9 cellular contexts compared by ENCODE assay signal in the genomic region with DNA sequence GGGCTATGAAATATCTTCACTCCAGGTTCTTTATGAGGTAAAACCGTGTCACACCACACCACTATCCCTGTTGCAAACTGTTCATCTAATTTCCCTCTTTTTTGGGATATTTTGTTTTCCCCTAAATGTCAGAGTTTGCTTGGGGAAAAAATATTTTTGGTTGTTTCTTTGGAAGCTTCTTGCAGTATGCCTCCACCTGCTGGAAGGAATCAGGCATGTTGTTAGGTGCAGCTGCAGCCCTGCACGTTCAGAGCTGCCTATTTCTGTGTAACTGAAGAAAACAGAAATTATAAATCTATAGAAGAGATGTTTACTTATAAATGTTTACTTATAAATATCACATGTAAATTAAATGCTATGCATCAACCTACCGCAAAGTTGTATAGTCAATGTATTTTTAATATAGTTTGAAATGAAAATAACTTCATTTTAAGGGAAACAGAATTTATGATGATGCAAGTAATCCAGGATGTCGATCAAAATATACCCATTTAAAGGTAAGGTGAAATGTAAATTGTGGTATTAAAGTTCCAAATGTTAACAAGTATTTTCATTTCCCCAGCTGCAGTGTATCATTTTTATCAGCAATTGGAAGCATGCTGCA.
DNase-seq lines count a peak whose midpoint lies in the region; ATAC-seq and TF ChIP-seq lines count a peak whose summit lies in the region.
"Had no signal": no experiment of that assay in that cellular context is flagged by ENCODE, and none has a peak within 500 bp of the region (broad histone marks: within the 10 kb centered on the region; RNA-seq: fewer than 3 reads in every experiment).

No MANE protein-coding gene starts in this region.

- peaks cover 2% of the 10 kb centered on the region for H3K27me3 Mint-ChIP-seq in activated T-helper 2 cell treated with anti-CD3 and anti-CD28 coated beads, Interferon-gamma antibody, Interleukin-2, Interleukin-4, amounts not matched to agents 10 μg/mL and 5 μg/mL and 100 μg/mL, durations not matched to agents 14 hours and 24 hours and 36 hours (ENCODE audit: low read depth)

- peak; percentile 42 for TF ChIP-seq CTCF in 22Rv1 (IDR thresholded peaks at IDR 0.05)
- peak; percentile 87 for TF ChIP-seq CTCF in Panc1 (IDR thresholded peaks at IDR 0.05)

- peak; percentile 84 for ATAC-seq in Panc1
- peak; percentile 73 for ATAC-seq in sciatic nerve
- no peak for ATAC-seq in GM21723 (IDR thresholded peaks at IDR 0.05; ENCODE audit: unreplicated experiment)

- no peak overlapping the region for H3K27ac Mint-ChIP-seq in activated T-helper 2 cell treated with anti-CD3 and anti-CD28 coated beads, Interferon-gamma antibody, Interleukin-2, Interleukin-4, amounts not matched to agents 10 μg/mL and 5 μg/mL and 100 μg/mL, durations not matched to agents 14 hours and 24 hours and 36 hours
- H3K27ac Mint-ChIP-seq: activated naive CD8-positive, alpha-beta T cell had no signal

- no peaks in the 10 kb centered on the region for H3K9me3 Mint-ChIP-seq in activated T-helper 2 cell treated with anti-CD3 and anti-CD28 coated beads, Interferon-gamma antibody, Interleukin-2, Interleukin-4, amounts not matched to agents 10 μg/mL and 5 μg/mL and 100 μg/mL, durations not matched to agents 14 hours and 24 hours and 36 hours

- no peak overlapping the region for H3K4me3 Mint-ChIP-seq in activated T-helper 2 cell treated with anti-CD3 and anti-CD28 coated beads, Interferon-gamma antibody, Interleukin-2, Interleukin-4, amounts not matched to agents 10 μg/mL and 5 μg/mL and 100 μg/mL, durations not matched to agents 14 hours and 24 hours and 36 hours (ENCODE audit: low read depth)
- H3K4me3 Mint-ChIP-seq: activated naive CD8-positive, alpha-beta T cell had no signal

- CTCF ChIA-PET in HEK293T (lab: Yijun Ruan, JAX) = interaction anchor here (0.6 kb wide), 2 partner anchors 249 to 1870 kb away, joined by 3 read pairs; no protein-coding TSS in a partner anchor
- CTCF ChIA-PET in Panc1 (lab: Charles Lee) = no interaction called here

- no peaks in the 10 kb centered on the region for H3K36me3 ChIP-seq in Panc1 (ENCODE audit: control insufficient read depth, insufficient read depth, low read length)

- no peaks in the 10 kb centered on the region for H3K4me1 ChIP-seq in Panc1 (ENCODE audit: control insufficient read depth, insufficient read depth, low read length)

- POLR2A ChIA-PET in HEK293T (lab: Yijun Ruan, JAX) (no interaction called here), Panc1 (lab: Charles Lee) (no interaction called here)

- no peaks in the 10 kb centered on the region for H3K4me1 Mint-ChIP-seq in activated T-helper 2 cell treated with anti-CD3 and anti-CD28 coated beads, Interferon-gamma antibody, Interleukin-2, Interleukin-4, amounts not matched to agents 10 μg/mL and 5 μg/mL and 100 μg/mL, durations not matched to agents 14 hours and 24 hours and 36 hours (ENCODE audit: low read depth)

- no peaks in the 10 kb centered on the region for H3K36me3 Mint-ChIP-seq in activated T-helper 2 cell treated with anti-CD3 and anti-CD28 coated beads, Interferon-gamma antibody, Interleukin-2, Interleukin-4, amounts not matched to agents 10 μg/mL and 5 μg/mL and 100 μg/mL, durations not matched to agents 14 hours and 24 hours and 36 hours (ENCODE audit: low read depth)
- H3K36me3 Mint-ChIP-seq: activated naive CD8-positive, alpha-beta T cell had no signal

- intact Hi-C loops in Panc1 (cut with micrococcal nuclease; ENCODE audit: unreplicated experiment) (no loop called here), sciatic nerve (cut with DNase I) (no loop called here)
- intact Hi-C loops in activated T-helper 2 cell treated with anti-CD3 and anti-CD28 coated beads, Interferon-gamma antibody, Interleukin-2, Interleukin-4, amounts not matched to agents 10 μg/mL and 5 μg/mL and 100 μg/mL, durations not matched to agents 14 hours and 24 hours and 36 hours (cut with micrococcal nuclease) = no loop called here

- DNase-seq in HEK293T (ENCODE audit: extremely low spot score) (peak; percentile 22), Panc1 (ENCODE audit: low read depth, low spot score) (peak; percentile 20), fibroblast of peridontal ligament (ENCODE audit: extremely low read depth) (peak; percentile 64), sciatic nerve (ENCODE audit: low spot score) (no peak), LoVo (ENCODE audit: low spot score) (no peak)
- no peak for DNase-seq in activated T-helper 2 cell treated with anti-CD3 and anti-CD28 coated beads, Interferon-gamma antibody, Interleukin-2, Interleukin-4, amounts not matched to agents 10 μg/mL and 5 μg/mL and 100 μg/mL, durations not matched to agents 14 hours and 24 hours and 36 hours (ENCODE audit: low spot score)

- H3K9me3 ChIP-seq in Panc1 (ENCODE audit: control insufficient read depth, insufficient read depth, low read depth, low read length) = no peaks in the 10 kb centered on the region

- H3K27me3 ChIP-seq in Panc1 (ENCODE audit: control insufficient read depth, insufficient read depth, low read length) = peaks cover 59% of the 10 kb centered on the region

- in situ Hi-C loops in Panc1 (cut with HindIII; ENCODE audit: low pct_unique_long_range_greater_than_20kb, low sequenced_read_pairs) = no loop called here

- BruUV-seq in Panc1 (replicated peaks; lab: Mats Ljungman, UMichigan) = no TSS peak

- no peak overlapping the region for H3K27ac ChIP-seq in 22Rv1
- no peak overlapping the region for H3K27ac ChIP-seq in Panc1 (ENCODE audit: low read length)

- H3K4me3 ChIP-seq in Panc1 (ENCODE audit: low read depth in 2 of 2, low read length in 2 of 2) = no peak overlapping the region

TF ChIP-seq in HEK293T, 16 proteins besides CTCF, POLR2A, EP300 and RAD21:
- TF ChIP-seq SP1 (IDR thresholded peaks at IDR 0.05) (no peak), FOXM1 (IDR thresholded peaks at IDR 0.05; ENCODE audit: borderline replicate concordance) (no peak), HDGF (IDR thresholded peaks at IDR 0.05; ENCODE audit: borderline replicate concordance) (no peak), BHLHE40 (IDR thresholded peaks at IDR 0.05; ENCODE audit: borderline replicate concordance) (no peak), LEF1 (IDR thresholded peaks at IDR 0.05; ENCODE audit: borderline replicate concordance) (no peak), L3MBTL2 (conservative IDR thresholded peaks at IDR 0.05) (no peak), FOXK2 (IDR thresholded peaks at IDR 0.05) (no peak), CTBP1 (IDR thresholded peaks at IDR 0.05; ENCODE audit: borderline replicate concordance) (no peak), PKNOX1 (IDR thresholded peaks at IDR 0.05) (no peak), SUZ12 (IDR thresholded peaks at IDR 0.05) (no peak), ZNF384 (IDR thresholded peaks at IDR 0.05) (no peak), ELF4 (IDR thresholded peaks at IDR 0.05) (no peak), FOXA1 (IDR thresholded peaks at IDR 0.05) (no peak), TARDBP (IDR thresholded peaks at IDR 0.05) (no peak), NFRKB (IDR thresholded peaks at IDR 0.05) (no peak), ARNT (IDR thresholded peaks at IDR 0.05) (no peak)

Comparison
In these comparisons a context has a peak if more than half of its experiments do, and no peak if none do; other contexts are left out.
1. DNase-seq: peak in HEK293T (single experiment), Panc1 (single experiment) and fibroblast of peridontal ligament (single experiment); none in sciatic nerve (single experiment), LoVo (single experiment) and activated T-helper 2 cell treated with anti-CD3 and anti-CD28 coated beads, Interferon-gamma antibody, Interleukin-2, Interleukin-4, amounts not matched to agents 10 μg/mL and 5 μg/mL and 100 μg/mL, durations not matched to agents 14 hours and 24 hours and 36 hours (single experiment).